ENCODE assay signal across 1 cellular context in the genomic region with DNA sequence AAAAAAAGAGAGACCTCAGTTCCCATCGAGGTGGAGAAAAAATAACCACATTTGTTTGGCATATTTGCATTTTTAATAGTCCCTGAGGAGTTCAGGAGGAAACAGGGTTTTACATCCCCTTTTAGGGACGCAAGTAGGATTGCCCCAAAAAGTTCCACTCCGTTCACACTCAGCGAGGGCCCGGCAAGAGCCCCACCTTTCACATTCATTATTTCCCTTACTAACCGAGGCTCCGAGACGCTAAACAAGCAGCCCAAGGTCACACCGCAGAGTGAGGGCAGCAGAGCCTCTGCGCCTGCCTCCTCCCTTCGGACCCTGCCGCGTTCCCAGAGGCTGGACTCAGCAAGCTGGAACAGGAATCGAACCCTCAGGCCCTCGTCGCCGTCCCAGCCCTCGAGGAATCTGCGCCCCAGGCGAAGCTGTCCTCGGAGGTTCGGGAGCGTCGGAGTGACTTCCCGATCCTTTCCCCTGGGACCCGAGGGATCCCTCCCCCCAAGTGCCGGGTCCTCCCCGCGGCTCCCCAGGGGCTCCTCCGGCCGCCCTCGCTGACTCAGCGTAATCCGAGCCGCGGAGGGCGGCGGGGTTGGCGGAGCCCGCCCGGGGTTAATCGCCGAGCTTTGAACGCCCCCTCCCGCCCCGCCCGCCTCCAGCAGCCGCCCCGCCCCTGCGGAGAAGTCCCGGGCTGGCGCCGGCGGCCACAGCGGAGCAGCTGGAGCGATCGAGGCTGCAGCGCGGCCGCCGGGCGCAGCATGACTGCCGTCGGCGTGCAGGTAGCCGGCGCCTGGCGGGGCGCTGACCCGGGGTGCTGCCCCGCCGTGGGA.
TF ChIP-seq lines count a peak whose summit lies in the region.

TMEM37 (plus strand) TSS at position 700 of the 821 bp plus-strand sequence; CDS start at position 750, 50 bp downstream.

TF ChIP-seq in HepG2, 621 proteins besides CTCF, POLR2A, EP300 and RAD21 (continued from another document and continues in another):
- TF ChIP-seq ZNF784 (CRISPR knock-in tag; IDR thresholded peaks at IDR 0.05; ENCODE audit: borderline replicate concordance) (peak; percentile 80; the same call in 1 of the 2 replicates), U2AF2 (IDR thresholded peaks at IDR 0.05; ENCODE audit: low read depth, low read length) (0 out of 2 replicates have a peak, but pooled peaks have one; percentile 20), ZKSCAN8 (CRISPR knock-in tag; IDR thresholded peaks at IDR 0.05; ENCODE audit: borderline replicate concordance) (no peak), ZNF407 (CRISPR knock-in tag; IDR thresholded peaks at IDR 0.05; ENCODE audit: not compliant biosample characterization) (peak; percentile 54), HNF1A (IDR thresholded peaks at IDR 0.05; ENCODE audit: low read depth) (no peak), HNF1A (CRISPR knock-in tag; IDR thresholded peaks at IDR 0.05; ENCODE audit: borderline replicate concordance) (peak; percentile 83), TBX2 (CRISPR knock-in tag; IDR thresholded peaks at IDR 0.05; ENCODE audit: borderline replicate concordance) (peak; percentile 92), IRF2 (CRISPR knock-in tag; IDR thresholded peaks at IDR 0.05) (peak; percentile 65; the same call in 1 of the 2 replicates), ZNF646 (CRISPR knock-in tag; IDR thresholded peaks at IDR 0.05) (no peak), PATZ1 (CRISPR knock-in tag; IDR thresholded peaks at IDR 0.05) (peak; percentile 95), SMARCC2 (IDR thresholded peaks at IDR 0.05) (no peak), TAF1 (CRISPR knock-in tag; IDR thresholded peaks at IDR 0.05) (peak; percentile 58)
- TF ChIP-seq, protein P1, sequence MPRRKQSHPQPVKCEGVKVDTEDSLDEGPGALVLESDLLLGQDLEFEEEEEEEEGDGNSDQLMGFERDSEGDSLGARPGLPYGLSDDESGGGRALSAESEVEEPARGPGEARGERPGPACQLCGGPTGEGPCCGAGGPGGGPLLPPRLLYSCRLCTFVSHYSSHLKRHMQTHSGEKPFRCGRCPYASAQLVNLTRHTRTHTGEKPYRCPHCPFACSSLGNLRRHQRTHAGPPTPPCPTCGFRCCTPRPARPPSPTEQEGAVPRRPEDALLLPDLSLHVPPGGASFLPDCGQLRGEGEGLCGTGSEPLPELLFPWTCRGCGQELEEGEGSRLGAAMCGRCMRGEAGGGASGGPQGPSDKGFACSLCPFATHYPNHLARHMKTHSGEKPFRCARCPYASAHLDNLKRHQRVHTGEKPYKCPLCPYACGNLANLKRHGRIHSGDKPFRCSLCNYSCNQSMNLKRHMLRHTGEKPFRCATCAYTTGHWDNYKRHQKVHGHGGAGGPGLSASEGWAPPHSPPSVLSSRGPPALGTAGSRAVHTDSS (CRISPR knock-in tag; conservative IDR thresholded peaks at IDR 0.05), result no peak
- TF ChIP-seq, protein P2, sequence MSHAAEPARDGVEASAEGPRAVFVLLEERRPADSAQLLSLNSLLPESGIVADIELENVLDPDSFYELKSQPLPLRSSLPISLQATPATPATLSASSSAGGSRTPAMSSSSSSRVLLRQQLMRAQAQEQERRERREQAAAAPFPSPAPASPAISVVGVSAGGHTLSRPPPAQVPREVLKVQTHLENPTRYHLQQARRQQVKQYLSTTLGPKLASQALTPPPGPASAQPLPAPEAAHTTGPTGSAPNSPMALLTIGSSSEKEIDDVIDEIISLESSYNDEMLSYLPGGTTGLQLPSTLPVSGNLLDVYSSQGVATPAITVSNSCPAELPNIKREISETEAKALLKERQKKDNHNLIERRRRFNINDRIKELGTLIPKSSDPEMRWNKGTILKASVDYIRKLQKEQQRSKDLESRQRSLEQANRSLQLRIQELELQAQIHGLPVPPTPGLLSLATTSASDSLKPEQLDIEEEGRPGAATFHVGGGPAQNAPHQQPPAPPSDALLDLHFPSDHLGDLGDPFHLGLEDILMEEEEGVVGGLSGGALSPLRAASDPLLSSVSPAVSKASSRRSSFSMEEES (CRISPR knock-in tag; IDR thresholded peaks at IDR 0.05), result peak; percentile 53; the same call in 1 of the 2 replicates
